Comparison of ENCODE assay signal across 8 cellular contexts in genomic region chr9:122228191-122228905, GRCh38. TPM values are rescaled to one million over a fixed set of nuclear protein-coding genes. Genes with fewer than 3 reads are reported as not detected.
DNase-seq lines count a peak whose midpoint lies in the region; ATAC-seq and TF ChIP-seq lines count a peak whose summit lies in the region.

No MANE protein-coding gene starts in this region.

- H3K4me1 Mint-ChIP-seq in endothelial cell (ENCODE audit: unreplicated experiment) = peaks cover 25% of the 10 kb centered on the region

- no peak for TF ChIP-seq CTCF in DOHH2 (IDR thresholded peaks at IDR 0.05; ENCODE audit: low read depth, low read length, poor library complexity, severe bottlenecking)
- no peak for TF ChIP-seq CTCF in NB4 (IDR thresholded peaks at IDR 0.05; ENCODE audit: low read depth, low read length)
- no peak for TF ChIP-seq CTCF in endothelial cell (IDR thresholded peaks at IDR 0.05; ENCODE audit: unreplicated experiment)
- TF ChIP-seq CTCF in osteoblast (IDR thresholded peaks at IDR 0.05; ENCODE audit: extremely low read depth, low read depth, low read length) = no peak

- DNase-seq in NB4 (ENCODE audit: low read depth) (peak; percentile 43), endothelial cell (ENCODE audit: low spot score) (peak; percentile 46), osteoblast (ENCODE audit: insufficient read length, low spot score, missing footprints) (peak; percentile 89)
- DNase-seq in effector memory CD4-positive, alpha-beta T cell = no peak
- no peak for DNase-seq in effector CD4-positive, alpha-beta T cell

- H3K9me3 ChIP-seq in DOHH2 (ENCODE audit: control insufficient read depth, insufficient read depth, low read length) (no peaks in the 10 kb centered on the region), osteoblast (ENCODE audit: low read depth, low read length) (no peaks in the 10 kb centered on the region)
- H3K9me3 ChIP-seq in effector memory CD4-positive, alpha-beta T cell (ENCODE audit: control insufficient read depth, low read length) = no peaks in the 10 kb centered on the region

- H3K36me3 ChIP-seq in DOHH2 (ENCODE audit: control insufficient read depth, low read length) (no peaks in the 10 kb centered on the region), osteoblast (ENCODE audit: insufficient read depth, low read length) (no peaks in the 10 kb centered on the region)
- H3K36me3 ChIP-seq in effector memory CD4-positive, alpha-beta T cell (ENCODE audit: control insufficient read depth, insufficient read depth, low read length) = no peaks in the 10 kb centered on the region

- no peak overlapping the region for H3K27ac Mint-ChIP-seq in endothelial cell (ENCODE audit: unreplicated experiment)

- H3K4me3 ChIP-seq in DOHH2 (ENCODE audit: low read length) (no peak overlapping the region), NB4 (ENCODE audit: low read depth, low read length) (peak overlapping the region; percentile 46), osteoblast (ENCODE audit: insufficient read depth, low read length) (peak overlapping the region; percentile 51)
- no peak overlapping the region for H3K4me3 ChIP-seq in effector memory CD4-positive, alpha-beta T cell (ENCODE audit: insufficient read depth, low read depth, low read length, poor library complexity, severe bottlenecking)

- no peaks in the 10 kb centered on the region for H3F3A ChIP-seq in DOHH2 (ENCODE audit: control insufficient read depth, insufficient read depth)

- peaks cover 23% of the 10 kb centered on the region for H3K27me3 Mint-ChIP-seq in endothelial cell (ENCODE audit: unreplicated experiment)

- H4K20me1 ChIP-seq in DOHH2 (ENCODE audit: control insufficient read depth, insufficient read depth, low read depth, low read length) (no peaks in the 10 kb centered on the region), osteoblast (ENCODE audit: insufficient read depth, low read length) (no peaks in the 10 kb centered on the region)

- peaks cover 4% of the 10 kb centered on the region for H3K9me3 Mint-ChIP-seq in endothelial cell (ENCODE audit: unreplicated experiment)

- no peak for ATAC-seq in HG03025 (IDR thresholded peaks at IDR 0.05; ENCODE audit: low FRiP score, unreplicated experiment)
- no peak for ATAC-seq in HG02938 (IDR thresholded peaks at IDR 0.05; ENCODE audit: unreplicated experiment)

- H3K27me3 ChIP-seq in DOHH2 (ENCODE audit: control insufficient read depth, low read length) (peaks cover 22% of the 10 kb centered on the region), osteoblast (ENCODE audit: insufficient read depth, low read length) (peaks cover 78% of the 10 kb centered on the region)
- H3K27me3 ChIP-seq in effector memory CD4-positive, alpha-beta T cell (replicated peaks; ENCODE audit: control insufficient read depth, insufficient read depth, low read length, poor library complexity, severe bottlenecking) = peaks cover 25% of the 10 kb centered on the region

- no peaks in the 10 kb centered on the region for H3K79me2 ChIP-seq in DOHH2 (ENCODE audit: control insufficient read depth, low read length)
- no peaks in the 10 kb centered on the region for H3K79me2 ChIP-seq in osteoblast (ENCODE audit: insufficient read depth, low read length)

- TF ChIP-seq POLR2A in NB4 (IDR thresholded peaks at IDR 0.05; ENCODE audit: extremely low read depth, insufficient read length) = peak; percentile 11

- no peak overlapping the region for H2AFZ ChIP-seq in osteoblast (ENCODE audit: low read length)

- peak overlapping the region; percentile 26; the same call in 1 of the 2 replicates for H3K4me2 ChIP-seq in DOHH2 (ENCODE audit: low read length)
- H3K4me2 ChIP-seq in osteoblast (ENCODE audit: insufficient read depth, low read length) = peak overlapping the region; percentile 57

- H3K9me2 ChIP-seq in DOHH2 (replicated peaks; ENCODE audit: control insufficient read depth, low read length) = no peaks in the 10 kb centered on the region

- H3K4me1 ChIP-seq in DOHH2 (ENCODE audit: control insufficient read depth, low read length) (no peaks in the 10 kb centered on the region), osteoblast (ENCODE audit: insufficient read depth, low read length) (no peaks in the 10 kb centered on the region)
- H3K4me1 ChIP-seq in effector memory CD4-positive, alpha-beta T cell (ENCODE audit: control insufficient read depth, insufficient read depth, low read length, poor library complexity, severe bottlenecking) = no peaks in the 10 kb centered on the region

- no peak overlapping the region for H3K27ac ChIP-seq in DOHH2 (ENCODE audit: low read depth, low read length)
- H3K27ac ChIP-seq in osteoblast (ENCODE audit: low read depth, low read length) = no peak overlapping the region
- no peak overlapping the region for H3K27ac ChIP-seq in effector memory CD4-positive, alpha-beta T cell (ENCODE audit: insufficient read depth, low read length, poor library complexity, severe bottlenecking)

- H3K4me3 Mint-ChIP-seq in endothelial cell (ENCODE audit: unreplicated experiment) = peak overlapping the region; percentile 42

- peaks cover 14% of the 10 kb centered on the region for H3K36me3 Mint-ChIP-seq in endothelial cell (ENCODE audit: low read depth, unreplicated experiment)

RNA-seq across cellular contexts. Expression of gene LHX6, which starts 0.4 kb away (rescaled TPM):
- total RNA-seq in endothelial cell (ENCODE audit: unreplicated experiment) (6.0 TPM), osteoblast (not detected in 2 replicates)

RNA-seq across cellular contexts. Expression of gene RBM18, which starts 36.3 kb away (rescaled TPM):
- total RNA-seq in endothelial cell (ENCODE audit: unreplicated experiment) = 22.2 TPM
- total RNA-seq in osteoblast = 10.0 and 10.9 TPM in 2 replicates

RNA-seq across cellular contexts. Expression of gene MRRF, which starts 36.3 kb away (rescaled TPM):
- total RNA-seq in endothelial cell (ENCODE audit: unreplicated experiment) (40.3 TPM), osteoblast (35.8 and 41.5 TPM in 2 replicates)

Comparison
In these comparisons a context has a peak if more than half of its experiments do, and no peak if none do; other contexts are left out.
1. H3K4me3 ChIP-seq: peak in NB4 (single experiment) and osteoblast (single experiment); none in DOHH2 (single experiment) and effector memory CD4-positive, alpha-beta T cell (single experiment).
2. DNase-seq: peak in NB4 (single experiment), endothelial cell (single experiment) and osteoblast (single experiment); none in effector memory CD4-positive, alpha-beta T cell (0 of 3) and effector CD4-positive, alpha-beta T cell (single experiment).